Comparison of ENCODE assay signal across 23 cellular contexts in the genomic region with DNA sequence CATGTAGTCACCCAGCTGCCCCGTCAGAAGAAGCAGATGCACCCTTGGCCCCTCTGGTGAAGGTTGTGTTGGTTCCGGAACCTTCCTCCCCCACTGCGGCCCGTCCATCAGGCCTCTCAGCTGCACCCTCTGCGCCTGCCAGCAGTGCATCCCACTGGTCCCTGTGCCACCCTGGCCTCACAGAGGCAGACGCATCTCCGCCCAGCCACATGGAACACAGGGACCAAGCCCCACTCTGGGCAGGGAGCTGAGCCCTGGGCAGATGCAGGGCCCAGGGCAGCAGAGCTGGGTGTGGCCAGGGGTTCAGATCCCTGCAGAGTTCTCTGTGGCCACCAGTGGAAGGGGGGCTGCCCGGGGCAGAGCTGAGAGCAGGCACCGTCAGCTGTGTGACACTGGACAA. TPM values are rescaled to one million over a fixed set of nuclear protein-coding genes. Genes with fewer than 3 reads are reported as not detected.
DNase-seq lines count a peak whose midpoint lies in the region; ATAC-seq and TF ChIP-seq lines count a peak whose summit lies in the region.
"Had no signal": no experiment of that assay in that cellular context is flagged by ENCODE, and none has a peak within 500 bp of the region (broad histone marks: within the 10 kb centered on the region; RNA-seq: fewer than 3 reads in every experiment).

No MANE protein-coding gene starts in this region.

- no peak overlapping the region for H2BK5ac ChIP-seq in mesenchymal stem cell (ENCODE audit: low read depth, low read length, poor library complexity, severe bottlenecking)

- H3K14ac ChIP-seq in mesenchymal stem cell (ENCODE audit: low read length in 2 of 2) = no peak overlapping the region

- no peaks in the 10 kb centered on the region for H3K27me3 Mint-ChIP-seq in stimulated activated naive B cell treated with anti-CD40 and anti-IgM and Interleukin-4, amounts not matched to agents 10 μg/mL and 1 μg/mL and 100 μg/mL, for 72 hours
- H3K27me3 Mint-ChIP-seq: CD8-positive, alpha-beta memory T cell had no signal

- H2BK15ac ChIP-seq in mesenchymal stem cell (ENCODE audit: low read depth, poor library complexity, severe bottlenecking) = no peak overlapping the region

- H2AFZ ChIP-seq in DND-41 (ENCODE audit: low read depth, low read length) = no peak overlapping the region
- no peak overlapping the region for H2AFZ ChIP-seq in mesenchymal stem cell (ENCODE audit: low read depth, low read length)
- H2AFZ ChIP-seq: GM23248 had no signal

- H3K4me3 Mint-ChIP-seq in stimulated activated naive B cell treated with anti-CD40 and anti-IgM and Interleukin-4, amounts not matched to agents 10 μg/mL and 1 μg/mL and 100 μg/mL, for 72 hours = no peak overlapping the region
- H3K4me3 Mint-ChIP-seq: CD14-positive monocyte had no signal

- intact Hi-C loops in Panc1 (cut with micrococcal nuclease; ENCODE audit: unreplicated experiment) = no loop called here

- peak overlapping the region; percentile 51 for H3K27ac Mint-ChIP-seq in stimulated activated naive B cell treated with anti-CD40 and anti-IgM and Interleukin-4, amounts not matched to agents 10 μg/mL and 1 μg/mL and 100 μg/mL, for 72 hours

- WGBS in mesenchymal stem cell = 99% methylated on average over 7 of the region's 9 CpGs

- CTCF ChIA-PET in Panc1 (lab: Charles Lee) = no interaction called here

- no peaks in the 10 kb centered on the region; the same call in 1 of the 2 replicates for H4K20me1 ChIP-seq in DND-41 (ENCODE audit: insufficient read depth, low read length)

- H3K4me3 ChIP-seq in DND-41 (ENCODE audit: low read depth in 1 of 2, low read length in 2 of 2) (no peak overlapping the region), Panc1 (ENCODE audit: low read depth in 2 of 2, low read length in 2 of 2) (no peak overlapping the region), mesenchymal stem cell (ENCODE audit: insufficient read depth in 1 of 2, low read depth in 1 of 2, low read length in 2 of 2) (no peak overlapping the region)
- H3K4me3 ChIP-seq: GM23248, HAP-1 had no signal

- no peak overlapping the region for H4K8ac ChIP-seq in mesenchymal stem cell (ENCODE audit: low read length)

- H3K9me3 ChIP-seq in DND-41 (ENCODE audit: insufficient read depth, low read length, severe bottlenecking) (no peaks in the 10 kb centered on the region), Panc1 (ENCODE audit: control insufficient read depth, insufficient read depth, low read depth, low read length) (no peaks in the 10 kb centered on the region), mesenchymal stem cell (ENCODE audit: control insufficient read depth, low read length) (no peaks in the 10 kb centered on the region)
- H3K9me3 ChIP-seq: BE2C, HAP-1 had no signal

- no peak overlapping the region for H3K23ac ChIP-seq in mesenchymal stem cell (ENCODE audit: low read length in 2 of 2)

- H3K27ac ChIP-seq in DND-41 (ENCODE audit: low read length) (no peak overlapping the region), Panc1 (ENCODE audit: low read length) (peak overlapping the region; percentile 34; the same call in 1 of the 2 replicates), mesenchymal stem cell (ENCODE audit: low read length, poor library complexity, severe bottlenecking) (no peak overlapping the region)
- H3K27ac ChIP-seq: GM23248 had no signal

- no peaks in the 10 kb centered on the region for H3K27me3 ChIP-seq in DND-41 (ENCODE audit: insufficient read depth, low read length, poor library complexity)
- H3K27me3 ChIP-seq in Panc1 (ENCODE audit: control insufficient read depth, insufficient read depth, low read length) = no peaks in the 10 kb centered on the region
- no peaks in the 10 kb centered on the region for H3K27me3 ChIP-seq in mesenchymal stem cell (ENCODE audit: control insufficient read depth in 1 of 2, insufficient read depth in 1 of 2, low read length in 2 of 2)
- H3K27me3 ChIP-seq: BE2C had no signal

- H2AK5ac ChIP-seq in mesenchymal stem cell (ENCODE audit: low read length, severe bottlenecking) = no peak overlapping the region

- no peaks in the 10 kb centered on the region for H3K79me2 ChIP-seq in DND-41 (ENCODE audit: insufficient read depth, low read length)

- H3K4me1 ChIP-seq in DND-41 (ENCODE audit: insufficient read depth, low read length) (no peaks in the 10 kb centered on the region), Panc1 (ENCODE audit: control insufficient read depth, insufficient read depth, low read length) (peaks cover 26% of the 10 kb centered on the region), mesenchymal stem cell (ENCODE audit: control insufficient read depth, insufficient read depth, low read depth, low read length) (peaks cover 28% of the 10 kb centered on the region)
- H3K4me1 ChIP-seq: BE2C, HAP-1 had no signal

- H3K9ac ChIP-seq in DND-41 (ENCODE audit: low read depth, low read length) (no peak overlapping the region), mesenchymal stem cell (ENCODE audit: low read length) (no peak overlapping the region)
- H3K9ac ChIP-seq: GM23248 had no signal

- no TSS peak for BruUV-seq in Panc1 (replicated peaks; lab: Mats Ljungman, UMichigan)

- ATAC-seq in DND-41 (ENCODE audit: insufficient read depth, low read depth) (0 out of 3 replicates have a peak, but pooled peaks have one; percentile 13), Panc1 (no peak), HG03175 (IDR thresholded peaks at IDR 0.05; ENCODE audit: unreplicated experiment) (no peak)
- no peak for ATAC-seq in stimulated activated naive B cell treated with anti-CD40 and anti-IgM and Interleukin-4, amounts not matched to agents 10 μg/mL and 1 μg/mL and 100 μg/mL, for 72 hours (replicated peaks)
- ATAC-seq: PC-3 had no signal

- H3K79me1 ChIP-seq in mesenchymal stem cell (replicated peaks; ENCODE audit: low read length, poor library complexity, severe bottlenecking) = peaks cover 38% of the 10 kb centered on the region

- no peak overlapping the region for H2BK120ac ChIP-seq in mesenchymal stem cell (ENCODE audit: low read depth, low read length)

- H3K4me2 ChIP-seq in DND-41 (ENCODE audit: insufficient read depth, low read length) (no peak overlapping the region), mesenchymal stem cell (ENCODE audit: low read length, poor library complexity, severe bottlenecking) (no peak overlapping the region)

- H2BK12ac ChIP-seq in mesenchymal stem cell (ENCODE audit: low read length in 2 of 2) = no peak overlapping the region

- H3K4ac ChIP-seq in mesenchymal stem cell (ENCODE audit: low read depth in 1 of 2, low read length in 2 of 2) = no peak overlapping the region

- H3K18ac ChIP-seq in mesenchymal stem cell (ENCODE audit: low read depth in 1 of 2, low read length in 2 of 2) = no peak overlapping the region

- in situ Hi-C loops in Panc1 (cut with HindIII; ENCODE audit: low pct_unique_long_range_greater_than_20kb, low sequenced_read_pairs) = no loop called here

- H3K36me3 Mint-ChIP-seq in stimulated activated naive B cell treated with anti-CD40 and anti-IgM and Interleukin-4, amounts not matched to agents 10 μg/mL and 1 μg/mL and 100 μg/mL, for 72 hours = no peaks in the 10 kb centered on the region
- H3K36me3 Mint-ChIP-seq: CD14-positive monocyte; CD8-positive, alpha-beta memory T cell had no signal

- no peak for TF ChIP-seq CTCF in DND-41 (IDR thresholded peaks at IDR 0.05; ENCODE audit: borderline replicate concordance, extremely low read depth, low read length, poor library complexity, severe bottlenecking)
- TF ChIP-seq CTCF in Panc1 (IDR thresholded peaks at IDR 0.05) = no peak

- H3K4me1 Mint-ChIP-seq in stimulated activated naive B cell treated with anti-CD40 and anti-IgM and Interleukin-4, amounts not matched to agents 10 μg/mL and 1 μg/mL and 100 μg/mL, for 72 hours = no peaks in the 10 kb centered on the region

- no peaks in the 10 kb centered on the region for H3K9me3 Mint-ChIP-seq in stimulated activated naive B cell treated with anti-CD40 and anti-IgM and Interleukin-4, amounts not matched to agents 10 μg/mL and 1 μg/mL and 100 μg/mL, for 72 hours
- H3K9me3 Mint-ChIP-seq: CD14-positive monocyte; CD8-positive, alpha-beta memory T cell had no signal

- no peaks in the 10 kb centered on the region for H3K36me3 ChIP-seq in DND-41 (ENCODE audit: insufficient read depth, low read length)
- no peaks in the 10 kb centered on the region; the same call in 1 of the 2 replicates for H3K36me3 ChIP-seq in Panc1 (ENCODE audit: control insufficient read depth, insufficient read depth, low read length)
- peaks cover 34 to 93% of the 10 kb centered on the region in 2 experiments for H3K36me3 ChIP-seq in mesenchymal stem cell (ENCODE audit: control insufficient read depth in 1 of 2, insufficient read depth in 2 of 2, low read depth in 1 of 2, low read length in 2 of 2)
- H3K36me3 ChIP-seq: BE2C had no signal

- H4K91ac ChIP-seq in mesenchymal stem cell (ENCODE audit: low read length) = peak overlapping the region; percentile 43

- DNase-seq in DND-41 (no peak), Panc1 (ENCODE audit: low read depth, low spot score) (no peak), mesenchymal stem cell (no peak), DMS153 (lab: John Stamatoyannopoulos, UW) (no peak), AG20443 (ENCODE audit: low spot score) (no peak)
- DNase-seq in stimulated activated naive B cell treated with anti-CD40 and anti-IgM and Interleukin-4, amounts not matched to agents 10 μg/mL and 1 μg/mL and 100 μg/mL, for 72 hours = no peak
- DNase-seq: BE2C; Calu3; CD8-positive, alpha-beta memory T cell; GM23248; NCI-H1048; NCI-H1417; NCI-H1694; NCI-H2029 treated with DMSO at 0.1 percent for 48 hours; NCI-H446 treated with DMSO at 0.1 percent for 48 hours; NCI-H526; NCI-H82; NK-92 treated with Interleukin-12 subunit alpha and Interleukin-12 subunit beta, amount 100 ng/mL, for 24 hours; PC-3; Right ventricle myocardium superior had no signal

- POLR2A ChIA-PET in Panc1 (lab: Charles Lee) = no interaction called here

RNA-seq across cellular contexts. Expression of a gene that starts 50.6 kb away (rescaled TPM):
- 24.5 TPM for total RNA-seq in Panc1 (2021; ENCODE audit: unreplicated experiment)
- 43.5 TPM for polyA plus RNA-seq in Panc1 (2012; ENCODE audit: insufficient read length)
- 7.5 TPM for polyA plus RNA-seq in mesenchymal stem cell (2013, experiment 1 of 2)
- polyA plus RNA-seq in mesenchymal stem cell (2013, experiment 2 of 2) = 6.8 TPM
